ENCODE assay signal across 11 cellular contexts in genomic region chr13:41313659-41314197, GRCh38. TPM values are rescaled to one million over a fixed set of nuclear protein-coding genes. Genes with fewer than 3 reads are reported as not detected.
DNase-seq lines count a peak whose midpoint lies in the region; ATAC-seq, FAIRE-seq and TF ChIP-seq lines count a peak whose summit lies in the region.
"Had no signal": no experiment of that assay in that cellular context is flagged by ENCODE, and none has a peak within 500 bp of the region (broad histone marks: within the 10 kb centered on the region; RNA-seq: fewer than 3 reads in every experiment).

No MANE protein-coding gene starts in this region.

- no peak overlapping the region for H3K9ac ChIP-seq in DND-41 (ENCODE audit: low read depth, low read length)
- peak overlapping the region; percentile 88; the same call in 1 of the 2 replicates for H3K9ac ChIP-seq in KMS-11
- H3K9ac ChIP-seq in astrocyte (ENCODE audit: low read length) = no peak overlapping the region
- H3K9ac ChIP-seq in MM.1S (ENCODE audit: low read length) = no peak overlapping the region
- H3K9ac ChIP-seq: parathyroid adenoma had no signal

- H3F3A ChIP-seq in MM.1S (ENCODE audit: insufficient read depth, low read length) = 0 out of 2 replicates have a peak, but pooled peaks cover 3% of the 10 kb centered on the region

- H3K79me2 ChIP-seq in DND-41 (ENCODE audit: insufficient read depth, low read length) (peaks cover 76% of the 10 kb centered on the region), KMS-11 (ENCODE audit: insufficient read depth, low read depth) (peaks cover 76% of the 10 kb centered on the region), astrocyte (ENCODE audit: insufficient read depth, low read length) (peaks cover 72% of the 10 kb centered on the region), MM.1S (ENCODE audit: low read length) (peaks cover 71% of the 10 kb centered on the region)

- H3K36me3 Mint-ChIP-seq in astrocyte (ENCODE audit: low read depth, unreplicated experiment) = no peaks in the 10 kb centered on the region
- H3K36me3 Mint-ChIP-seq in naive thymus-derived CD8-positive, alpha-beta T cell = peaks cover 6 to 24% (median 10%) of the 10 kb centered on the region in 3 donors
- no peaks in the 10 kb centered on the region for H3K36me3 Mint-ChIP-seq in endothelial cell (ENCODE audit: low read depth, unreplicated experiment)

- DNase-seq in DND-41 (no peak), astrocyte (ENCODE audit: low read depth) (no peak), endothelial cell (ENCODE audit: low spot score) (no peak), HK-2 (ENCODE audit: unreplicated experiment) (no peak), MM.1S (no peak), islet precursor cell (no peak)
- DNase-seq in naive thymus-derived CD8-positive, alpha-beta T cell = peak in 2 of 10 donors; percentile 10 to 20
- DNase-seq: body of pancreas, heart right ventricle had no signal

- H3K9me3 ChIP-seq in DND-41 (ENCODE audit: insufficient read depth, low read length, severe bottlenecking) = no peaks in the 10 kb centered on the region
- no peaks in the 10 kb centered on the region for H3K9me3 ChIP-seq in astrocyte (ENCODE audit: insufficient read depth, low read depth, low read length)
- no peaks in the 10 kb centered on the region for H3K9me3 ChIP-seq in MM.1S (replicated peaks; ENCODE audit: insufficient read depth, low read length)
- H3K9me3 ChIP-seq: body of pancreas, heart right ventricle had no signal

- peaks cover 55% of the 10 kb centered on the region for H4K20me1 ChIP-seq in DND-41 (ENCODE audit: insufficient read depth, low read length)
- peaks cover 6% of the 10 kb centered on the region; the same call in 1 of the 2 replicates for H4K20me1 ChIP-seq in KMS-11 (ENCODE audit: insufficient read depth)
- peaks cover 37% of the 10 kb centered on the region for H4K20me1 ChIP-seq in astrocyte (ENCODE audit: insufficient read depth, low read length)
- H4K20me1 ChIP-seq in MM.1S (ENCODE audit: insufficient read depth, low read length) = no peaks in the 10 kb centered on the region; the same call in 1 of the 2 replicates

- peaks cover 49% of the 10 kb centered on the region for H3K4me1 ChIP-seq in DND-41 (ENCODE audit: insufficient read depth, low read length)
- H3K4me1 ChIP-seq in KMS-11 (ENCODE audit: low read depth, poor library complexity, severe bottlenecking) = peaks cover 44% of the 10 kb centered on the region
- peaks cover 11% of the 10 kb centered on the region for H3K4me1 ChIP-seq in astrocyte (ENCODE audit: insufficient read depth, low read length)
- H3K4me1 ChIP-seq in MM.1S (ENCODE audit: low read length) = peaks cover 4% of the 10 kb centered on the region; the same call in 1 of the 2 replicates
- H3K4me1 ChIP-seq: parathyroid adenoma had no signal

- FAIRE-seq in astrocyte (lab: Jason Lieb, UNC) = no peak

- no peak overlapping the region for H3K4me3 Mint-ChIP-seq in astrocyte (ENCODE audit: unreplicated experiment)
- peak overlapping the region; percentile 67 to 99 (median 86) for H3K4me3 Mint-ChIP-seq in naive thymus-derived CD8-positive, alpha-beta T cell
- H3K4me3 Mint-ChIP-seq in endothelial cell (ENCODE audit: unreplicated experiment) = no peak overlapping the region

- H3K27me3 ChIP-seq in DND-41 (ENCODE audit: insufficient read depth, low read length, poor library complexity) = no peaks in the 10 kb centered on the region
- no peaks in the 10 kb centered on the region for H3K27me3 ChIP-seq in KMS-11 (ENCODE audit: insufficient read depth, low read depth)
- no peaks in the 10 kb centered on the region for H3K27me3 ChIP-seq in astrocyte (ENCODE audit: insufficient read depth, low read length)
- no peaks in the 10 kb centered on the region for H3K27me3 ChIP-seq in MM.1S (replicated peaks; ENCODE audit: insufficient read depth, low read length)
- H3K27me3 ChIP-seq: body of pancreas, heart right ventricle had no signal

- H3K9me2 ChIP-seq in MM.1S (replicated peaks; ENCODE audit: insufficient read depth, low read length) = no peaks in the 10 kb centered on the region

- H3K4me2 ChIP-seq in DND-41 (ENCODE audit: insufficient read depth, low read length) = peak overlapping the region; percentile 97
- peak overlapping the region; percentile 95 for H3K4me2 ChIP-seq in KMS-11
- H3K4me2 ChIP-seq in astrocyte (ENCODE audit: low read length) = peak overlapping the region; percentile 99
- H3K4me2 ChIP-seq in MM.1S (ENCODE audit: low read depth, low read length) = no peak overlapping the region

- H3K27ac Mint-ChIP-seq in astrocyte (ENCODE audit: unreplicated experiment) = no peak overlapping the region
- peak overlapping the region; percentile 10 to 93 (median 82) for H3K27ac Mint-ChIP-seq in naive thymus-derived CD8-positive, alpha-beta T cell
- no peak overlapping the region for H3K27ac Mint-ChIP-seq in endothelial cell (ENCODE audit: unreplicated experiment)

- peaks cover 4% of the 10 kb centered on the region for H3K4me1 Mint-ChIP-seq in astrocyte (ENCODE audit: low read depth, unreplicated experiment)
- H3K4me1 Mint-ChIP-seq in naive thymus-derived CD8-positive, alpha-beta T cell = peaks cover 11 to 73% (median 55%) of the 10 kb centered on the region in 4 donors
- peaks cover 11% of the 10 kb centered on the region for H3K4me1 Mint-ChIP-seq in endothelial cell (ENCODE audit: unreplicated experiment)

- TF ChIP-seq CTCF in DND-41 (IDR thresholded peaks at IDR 0.05; ENCODE audit: borderline replicate concordance, extremely low read depth, low read length, poor library complexity, severe bottlenecking) = no peak
- TF ChIP-seq CTCF in KMS-11 (conservative IDR thresholded peaks at IDR 0.05; ENCODE audit: low read depth, low read length) = no peak
- TF ChIP-seq CTCF in astrocyte (IDR thresholded peaks at IDR 0.05; ENCODE audit: insufficient read depth, low read depth, low read length) = no peak
- TF ChIP-seq CTCF in endothelial cell (IDR thresholded peaks at IDR 0.05; ENCODE audit: unreplicated experiment) = no peak
- no peak for TF ChIP-seq CTCF in MM.1S (IDR thresholded peaks at IDR 0.05; ENCODE audit: low read length)

- H3K27ac ChIP-seq in DND-41 (ENCODE audit: low read length) (no peak overlapping the region), KMS-11 (peak overlapping the region; percentile 82; the same call in 1 of the 2 replicates), astrocyte (ENCODE audit: low read depth, low read length) (no peak overlapping the region), MM.1S (ENCODE audit: low read length) (no peak overlapping the region)
- H3K27ac ChIP-seq: parathyroid adenoma had no signal

- POLR2A ChIA-PET in naive thymus-derived CD8-positive, alpha-beta T cell (lab: Charles Lee) = interaction anchor here (0.6 to 2.0 kb wide), 6 partner anchors 22 to 796 kb away, joined by 3 to 10 read pairs (median 4); partner anchors contain the start of gene MTRF1

- no peaks in the 10 kb centered on the region for H3K9me3 Mint-ChIP-seq in astrocyte (ENCODE audit: unreplicated experiment)
- no peaks in the 10 kb centered on the region for H3K9me3 Mint-ChIP-seq in naive thymus-derived CD8-positive, alpha-beta T cell
- no peaks in the 10 kb centered on the region for H3K9me3 Mint-ChIP-seq in endothelial cell (ENCODE audit: unreplicated experiment)

- H2AFZ ChIP-seq in DND-41 (ENCODE audit: low read depth, low read length) = no peak overlapping the region
- H2AFZ ChIP-seq in KMS-11 (ENCODE audit: low read depth) = no peak overlapping the region
- no peak overlapping the region for H2AFZ ChIP-seq in astrocyte (ENCODE audit: low read depth, low read length)
- H2AFZ ChIP-seq in MM.1S (ENCODE audit: low read length) = no peak overlapping the region
- H2AFZ ChIP-seq: parathyroid adenoma had no signal

- peak overlapping the region in 1 of 2 experiments; percentile 78; a peak in 1 of 4 replicates for H3K4me3 ChIP-seq in DND-41 (ENCODE audit: low read depth in 1 of 2, low read length in 2 of 2)
- no peak overlapping the region for H3K4me3 ChIP-seq in KMS-11 (IDR thresholded peaks at IDR 0.05; ENCODE audit: insufficient read depth, low read depth, low read length)
- no peak overlapping the region for H3K4me3 ChIP-seq in astrocyte (ENCODE audit: insufficient read depth, low read depth, low read length)
- H3K4me3 ChIP-seq in MM.1S (ENCODE audit: low read length) = no peak overlapping the region

- no peak for ATAC-seq in DND-41 (ENCODE audit: insufficient read depth, low read depth)
- no peak for ATAC-seq in naive thymus-derived CD8-positive, alpha-beta T cell
- ATAC-seq: body of pancreas, heart right ventricle had no signal

- H3K27me3 Mint-ChIP-seq in astrocyte (ENCODE audit: low read depth, unreplicated experiment) = no peaks in the 10 kb centered on the region
- H3K27me3 Mint-ChIP-seq in naive thymus-derived CD8-positive, alpha-beta T cell = peaks cover 0 to 1% (median 0%) of the 10 kb centered on the region in 5 donors
- no peaks in the 10 kb centered on the region for H3K27me3 Mint-ChIP-seq in endothelial cell (ENCODE audit: unreplicated experiment)

- H3K36me3 ChIP-seq in DND-41 (ENCODE audit: insufficient read depth, low read length) = peaks cover 18% of the 10 kb centered on the region
- H3K36me3 ChIP-seq in KMS-11 (ENCODE audit: insufficient read depth) = no peaks in the 10 kb centered on the region
- H3K36me3 ChIP-seq in astrocyte (ENCODE audit: insufficient read depth, low read length) = no peaks in the 10 kb centered on the region
- no peaks in the 10 kb centered on the region for H3K36me3 ChIP-seq in MM.1S (replicated peaks; ENCODE audit: insufficient read depth, low read length)

RNA-seq across cellular contexts. Expression of gene NAA16, which starts 2.7 kb away (rescaled TPM):
- total RNA-seq in astrocyte (10.0 and 11.5 TPM in 2 replicates), endothelial cell (ENCODE audit: unreplicated experiment) (23.6 TPM)
- 10 to 100 TPM; 85.1 to 95.5 TPM for total RNA-seq in naive thymus-derived CD8-positive, alpha-beta T cell
- 10 to 100 TPM; 22.6 to 43.3 (median 26.5) TPM for polyA plus RNA-seq in naive thymus-derived CD8-positive, alpha-beta T cell

RNA-seq across cellular contexts. Expression of gene MTRF1, which starts 50.4 kb away (rescaled TPM):
- total RNA-seq in astrocyte = 11.2 and 11.6 TPM in 2 replicates
- total RNA-seq in naive thymus-derived CD8-positive, alpha-beta T cell = 10 to 100 TPM; 44.2 to 45.9 TPM
- 10 to 100 TPM; 13.8 to 24.3 (median 19.7) TPM for polyA plus RNA-seq in naive thymus-derived CD8-positive, alpha-beta T cell
- total RNA-seq in endothelial cell (ENCODE audit: unreplicated experiment) = 10.1 TPM

Comparison
In these comparisons a context has a peak if more than half of its experiments do, and no peak if none do; other contexts are left out.
1. H3K27ac Mint-ChIP-seq: peak in naive thymus-derived CD8-positive, alpha-beta T cell (10 of 10); none in astrocyte (single experiment) and endothelial cell (single experiment).
2. H3K4me3 Mint-ChIP-seq: peak in naive thymus-derived CD8-positive, alpha-beta T cell (10 of 10); none in astrocyte (single experiment) and endothelial cell (single experiment).